Comparison of ENCODE assay signal across 18 cellular contexts in genomic region chr11:70169136-70169535, GRCh38. TPM values are rescaled to one million over a fixed set of nuclear protein-coding genes. Genes with fewer than 3 reads are reported as not detected.
DNase-seq lines count a peak whose midpoint lies in the region; ATAC-seq and TF ChIP-seq lines count a peak whose summit lies in the region.
"Had no signal": no experiment of that assay in that cellular context is flagged by ENCODE, and none has a peak within 500 bp of the region (broad histone marks: within the 10 kb centered on the region; RNA-seq: fewer than 3 reads in every experiment).

No MANE protein-coding gene starts in this region.

- H3K27me3 Mint-ChIP-seq in CD4-positive, alpha-beta memory T cell: peaks cover 5 to 15% of the 10 kb centered on the region in 2 donors
- H3K27me3 Mint-ChIP-seq in activated T-cell treated with anti-CD3 and anti-CD28 coated beads, Interleukin-2, amount 50 U/mL, for 24 hours: peaks cover 21% of the 10 kb centered on the region
- H3K27me3 Mint-ChIP-seq: CD4-positive, CD25-positive, alpha-beta regulatory T cell had no signal

- POLR2A ChIA-PET in CD4-positive, alpha-beta memory T cell (lab: Charles Lee; ENCODE audit: partially characterized antibody): no interaction called here

- H3K36me3 Mint-ChIP-seq in CD4-positive, alpha-beta memory T cell: no peaks in the 10 kb centered on the region
- H3K36me3 Mint-ChIP-seq in activated T-cell treated with anti-CD3 and anti-CD28 coated beads, Interleukin-2, amount 50 U/mL, for 24 hours (ENCODE audit: low read depth): no peaks in the 10 kb centered on the region
- H3K36me3 Mint-ChIP-seq: CD4-positive, CD25-positive, alpha-beta regulatory T cell had no signal

- H3K4me3 ChIP-seq in BLaER1 (no peak overlapping the region), osteoblast (ENCODE audit: insufficient read depth, low read length) (no peak overlapping the region)
- no peak overlapping the region for H3K4me3 ChIP-seq in CD4-positive, alpha-beta memory T cell (ENCODE audit: low read length in 2 of 2)
- H3K4me3 ChIP-seq: GM12878, GM23338 had no signal

- H3K4me2 ChIP-seq in BLaER1 (peak overlapping the region; percentile 42; the same call in 1 of the 2 replicates), osteoblast (ENCODE audit: insufficient read depth, low read length) (no peak overlapping the region)
- H3K4me2 ChIP-seq: GM23338, KMS-11 had no signal

- no peaks in the 10 kb centered on the region for H3K27me3 ChIP-seq in BLaER1
- H3K27me3 ChIP-seq in osteoblast (ENCODE audit: insufficient read depth, low read length): no peaks in the 10 kb centered on the region
- no peaks in the 10 kb centered on the region for H3K27me3 ChIP-seq in CD4-positive, alpha-beta memory T cell (ENCODE audit: insufficient read depth, low read length)
- H3K27me3 ChIP-seq: BE2C had no signal

- H3K4me1 Mint-ChIP-seq in CD4-positive, alpha-beta memory T cell: no peaks in the 10 kb centered on the region
- H3K4me1 Mint-ChIP-seq in activated T-cell treated with anti-CD3 and anti-CD28 coated beads, Interleukin-2, amount 50 U/mL, for 24 hours (ENCODE audit: low read depth): no peaks in the 10 kb centered on the region
- H3K4me1 Mint-ChIP-seq: CD4-positive, CD25-positive, alpha-beta regulatory T cell; GM23338 had no signal

- H3K9me3 ChIP-seq in BLaER1 (no peaks in the 10 kb centered on the region), osteoblast (ENCODE audit: low read depth, low read length) (no peaks in the 10 kb centered on the region)
- no peaks in the 10 kb centered on the region for H3K9me3 ChIP-seq in CD4-positive, alpha-beta memory T cell (ENCODE audit: control insufficient read depth in 1 of 2, low read length in 2 of 2)
- H3K9me3 ChIP-seq: BE2C had no signal

- H3K4me1 ChIP-seq in BLaER1 (peaks cover 31% of the 10 kb centered on the region), osteoblast (ENCODE audit: insufficient read depth, low read length) (no peaks in the 10 kb centered on the region)
- no peaks in the 10 kb centered on the region for H3K4me1 ChIP-seq in CD4-positive, alpha-beta memory T cell (ENCODE audit: insufficient read depth, low read length)
- H3K4me1 ChIP-seq: BE2C had no signal

- H3K36me3 ChIP-seq in BLaER1: no peaks in the 10 kb centered on the region
- H3K36me3 ChIP-seq in osteoblast (ENCODE audit: insufficient read depth, low read length): no peaks in the 10 kb centered on the region
- H3K36me3 ChIP-seq in CD4-positive, alpha-beta memory T cell (ENCODE audit: insufficient read depth, low read length): no peaks in the 10 kb centered on the region
- H3K36me3 ChIP-seq: BE2C had no signal

- H3K27ac Mint-ChIP-seq in CD4-positive, alpha-beta memory T cell: no peak overlapping the region
- no peak overlapping the region for H3K27ac Mint-ChIP-seq in activated T-cell treated with anti-CD3 and anti-CD28 coated beads, Interleukin-2, amount 50 U/mL, for 24 hours
- H3K27ac Mint-ChIP-seq: CD4-positive, CD25-positive, alpha-beta regulatory T cell; GM23338 had no signal

- peaks cover 0 to 2% (median 0%) of the 10 kb centered on the region in 8 donors for H3K9me3 Mint-ChIP-seq in CD4-positive, alpha-beta memory T cell
- H3K9me3 Mint-ChIP-seq in activated T-cell treated with anti-CD3 and anti-CD28 coated beads, Interleukin-2, amount 50 U/mL, for 24 hours: no peaks in the 10 kb centered on the region
- H3K9me3 Mint-ChIP-seq: CD4-positive, CD25-positive, alpha-beta regulatory T cell; GM23338 had no signal

- H2AFZ ChIP-seq in osteoblast (ENCODE audit: low read length): no peak overlapping the region
- H2AFZ ChIP-seq: GM23338 had no signal

- no peak overlapping the region for H3K9ac ChIP-seq in BLaER1
- H3K9ac ChIP-seq: KMS-11 had no signal

- intact Hi-C loops in CD4-positive, alpha-beta memory T cell (cut with micrococcal nuclease): no loop called here

- H3K79me2 ChIP-seq in osteoblast (ENCODE audit: insufficient read depth, low read length): no peaks in the 10 kb centered on the region

- peak; percentile 31 for DNase-seq in CMK (ENCODE audit: low read depth)
- peak; percentile 47 for DNase-seq in UCSD-AML1 (lab: John Stamatoyannopoulos, UW; ENCODE audit: unreplicated experiment)
- peak; percentile 75 for DNase-seq in osteoblast (ENCODE audit: insufficient read length, low spot score, missing footprints)
- no peak for DNase-seq in CD4-positive, alpha-beta memory T cell
- DNase-seq in medulla oblongata (ENCODE audit: extremely low spot score): no peak
- DNase-seq in activated T-cell treated with anti-CD3 and anti-CD28 coated beads, Interleukin-2, amount 50 U/mL, for 24 hours: no peak
- DNase-seq: ACHN; BE2C; CD4-positive, CD25-positive, alpha-beta regulatory T cell; DMS153; DMS79; HCEC 1CT had no signal

- ATAC-seq in GM18858 (IDR thresholded peaks at IDR 0.05; ENCODE audit: unreplicated experiment): no peak
- ATAC-seq: GM12878, GM23338 had no signal

- H4K20me1 ChIP-seq in BLaER1: no peaks in the 10 kb centered on the region
- H4K20me1 ChIP-seq in osteoblast (ENCODE audit: insufficient read depth, low read length): no peaks in the 10 kb centered on the region

- no peak overlapping the region for H3K4me3 Mint-ChIP-seq in CD4-positive, alpha-beta memory T cell
- no peak overlapping the region for H3K4me3 Mint-ChIP-seq in activated T-cell treated with anti-CD3 and anti-CD28 coated beads, Interleukin-2, amount 50 U/mL, for 24 hours
- H3K4me3 Mint-ChIP-seq: CD4-positive, CD25-positive, alpha-beta regulatory T cell; GM23338 had no signal

- CTCF ChIA-PET in CD4-positive, alpha-beta memory T cell (lab: Charles Lee; ENCODE audit: partially characterized antibody): no interaction called here

- TF ChIP-seq CTCF in osteoblast (IDR thresholded peaks at IDR 0.05; ENCODE audit: extremely low read depth, low read depth, low read length): no peak

- H3K27ac ChIP-seq in BLaER1: peak overlapping the region; percentile 22; the same call in 1 of the 2 replicates
- no peak overlapping the region for H3K27ac ChIP-seq in osteoblast (ENCODE audit: low read depth, low read length)
- no peak overlapping the region for H3K27ac ChIP-seq in CD4-positive, alpha-beta memory T cell (ENCODE audit: low read depth, low read length)
- H3K27ac ChIP-seq: HL-60, KMS-11 had no signal

RNA-seq across cellular contexts. Expression of gene FADD, which starts 34.0 kb away (rescaled TPM):
- total RNA-seq in osteoblast: 52.2 and 53.2 TPM in 2 replicates
- 10 to 100 TPM; 43.6 to 48.0 TPM for total RNA-seq in CD4-positive, alpha-beta memory T cell
- polyA plus RNA-seq in CD4-positive, alpha-beta memory T cell: 10 to 100 TPM; 19.2 to 24.7 TPM

Comparison
In these comparisons a context has a peak if more than half of its experiments do, and no peak if none do; other contexts are left out.
1. DNase-seq: peak in CMK (single experiment), UCSD-AML1 (single experiment) and osteoblast (single experiment); none in CD4-positive, alpha-beta memory T cell (0 of 5), medulla oblongata (single experiment) and activated T-cell treated with anti-CD3 and anti-CD28 coated beads, Interleukin-2, amount 50 U/mL, for 24 hours (single experiment).